In genomic region chr20:57897891-57898290, GRCh38 we compare ENCODE assay signal across 1 cellular context.
TF ChIP-seq lines count a peak whose summit lies in the region.

No MANE protein-coding gene starts in this region.

TF ChIP-seq in HepG2, 621 proteins besides CTCF, POLR2A, EP300 and RAD21 (continued from another document):
- TF ChIP-seq ZXDC (CRISPR knock-in tag; IDR thresholded peaks at IDR 0.05) (no peak), KMT2A (CRISPR knock-in tag; IDR thresholded peaks at IDR 0.05) (no peak), NKX3-1 (CRISPR knock-in tag; IDR thresholded peaks at IDR 0.05) (no peak), KAT7 (CRISPR knock-in tag; IDR thresholded peaks at IDR 0.05; ENCODE audit: borderline replicate concordance) (no peak), ZNF564 (CRISPR knock-in tag; IDR thresholded peaks at IDR 0.05) (no peak), ZNF546 (CRISPR knock-in tag; conservative IDR thresholded peaks at IDR 0.05) (no peak), MAFF (IDR thresholded peaks at IDR 0.05; ENCODE audit: low read depth, low read length) (no peak)
- TF ChIP-seq, protein P1, sequence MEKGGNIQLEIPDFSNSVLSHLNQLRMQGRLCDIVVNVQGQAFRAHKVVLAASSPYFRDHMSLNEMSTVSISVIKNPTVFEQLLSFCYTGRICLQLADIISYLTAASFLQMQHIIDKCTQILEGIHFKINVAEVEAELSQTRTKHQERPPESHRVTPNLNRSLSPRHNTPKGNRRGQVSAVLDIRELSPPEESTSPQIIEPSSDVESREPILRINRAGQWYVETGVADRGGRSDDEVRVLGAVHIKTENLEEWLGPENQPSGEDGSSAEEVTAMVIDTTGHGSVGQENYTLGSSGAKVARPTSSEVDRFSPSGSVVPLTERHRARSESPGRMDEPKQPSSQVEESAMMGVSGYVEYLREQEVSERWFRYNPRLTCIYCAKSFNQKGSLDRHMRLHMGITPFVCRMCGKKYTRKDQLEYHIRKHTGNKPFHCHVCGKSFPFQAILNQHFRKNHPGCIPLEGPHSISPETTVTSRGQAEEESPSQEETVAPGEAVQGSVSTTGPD (CRISPR knock-in tag; IDR thresholded peaks at IDR 0.05) = no peak
